9 cellular contexts compared by ENCODE assay signal in genomic region chr7:155257482-155258232, GRCh38. TPM values are rescaled to one million over a fixed set of nuclear protein-coding genes. Genes with fewer than 3 reads are reported as not detected.
DNase-seq lines count a peak whose midpoint lies in the region; ATAC-seq and TF ChIP-seq lines count a peak whose summit lies in the region.
"Had no signal": no experiment of that assay in that cellular context is flagged by ENCODE, and none has a peak within 500 bp of the region (broad histone marks: within the 10 kb centered on the region; RNA-seq: fewer than 3 reads in every experiment).

No MANE protein-coding gene starts in this region.

- DNase-seq in HS-27A (ENCODE audit: low read depth), result peak; percentile 33
- DNase-seq in cardiac fibroblast (ENCODE audit: low read depth in 2 of 2), result peak; percentile 73 to 89
- DNase-seq in kidney tubule cell (ENCODE audit: low spot score), result peak; percentile 19
- DNase-seq in stomach, result peak; percentile 68
- DNase-seq in naive thymus-derived CD4-positive, alpha-beta T cell, result no peak
- no peak for DNase-seq in stimulated activated CD8-positive, alpha-beta memory T cell treated with anti-CD3 and anti-CD28 coated beads, Interleukin-4, amount 100 ng/mL, for 48 hours
- DNase-seq in H7, result no peak
- DNase-seq: SW 1271 had no signal

- H3K4me1 Mint-ChIP-seq in naive thymus-derived CD4-positive, alpha-beta T cell, result peaks cover 0 to 7% (median 0%) of the 10 kb centered on the region in 7 donors

- H3K27ac Mint-ChIP-seq in naive thymus-derived CD4-positive, alpha-beta T cell, result peak overlapping the region in 1 of 9 donors; percentile 68

- CTCF ChIA-PET in naive thymus-derived CD4-positive, alpha-beta T cell (lab: Charles Lee), result interaction anchor here (0.7 kb wide), 1 partner anchor 16 kb away, joined by 3 read pairs; no protein-coding TSS in a partner anchor

- no peaks in the 10 kb centered on the region for H3K36me3 ChIP-seq in stomach
- no peaks in the 10 kb centered on the region for H3K36me3 ChIP-seq in naive thymus-derived CD4-positive, alpha-beta T cell (ENCODE audit: control insufficient read depth in 2 of 3, insufficient read depth in 3 of 3, low read length in 3 of 3)
- no peaks in the 10 kb centered on the region for H3K36me3 ChIP-seq in H7 (replicated peaks; ENCODE audit: control insufficient read depth, insufficient read depth, low read length)

- no peak overlapping the region for H3K4me3 Mint-ChIP-seq in naive thymus-derived CD4-positive, alpha-beta T cell

- no peaks in the 10 kb centered on the region for H3K9me3 ChIP-seq in stomach
- no peaks in the 10 kb centered on the region for H3K9me3 ChIP-seq in naive thymus-derived CD4-positive, alpha-beta T cell (ENCODE audit: control insufficient read depth in 2 of 3, low read length in 3 of 3)

- H3K27me3 ChIP-seq in stomach (peaks cover 0 to 37% (median 1%) of the 10 kb centered on the region in 3 donors), H7 (ENCODE audit: control insufficient read depth, insufficient read depth, low read length) (no peaks in the 10 kb centered on the region)
- no peaks in the 10 kb centered on the region for H3K27me3 ChIP-seq in naive thymus-derived CD4-positive, alpha-beta T cell (ENCODE audit: control insufficient read depth in 2 of 2, insufficient read depth in 2 of 2, low read length in 2 of 2)

- H3K9me3 Mint-ChIP-seq in naive thymus-derived CD4-positive, alpha-beta T cell, result no peaks in the 10 kb centered on the region

- peaks cover 0 to 11% (median 0%) of the 10 kb centered on the region in 5 donors for H3K27me3 Mint-ChIP-seq in naive thymus-derived CD4-positive, alpha-beta T cell

- no peak for TF ChIP-seq POLR2A in stomach (IDR thresholded peaks at IDR 0.05)

- H3K27ac ChIP-seq in stomach, result peak overlapping the region; percentile 64 to 86 (median 75)
- H3K27ac ChIP-seq in naive thymus-derived CD4-positive, alpha-beta T cell (ENCODE audit: low read depth, low read length), result no peak overlapping the region

- WGBS in stomach, 5 donors, result 52 to 62% (median 59%) methylated on average over 22 to 30 of the region's 30 CpGs

- H3K36me3 Mint-ChIP-seq in naive thymus-derived CD4-positive, alpha-beta T cell, result no peaks in the 10 kb centered on the region

- no peak for TF ChIP-seq CTCF in cardiac fibroblast (IDR thresholded peaks at IDR 0.05; ENCODE audit: low read depth, low read length)
- no peak for TF ChIP-seq CTCF in stomach (IDR thresholded peaks at IDR 0.05)

- intact Hi-C loops in stomach (cut with DNase I; ENCODE audit: low total_unique reads), result no loop called here
- intact Hi-C loops in naive thymus-derived CD4-positive, alpha-beta T cell (cut with micrococcal nuclease), result no loop called here

- POLR2A ChIA-PET in naive thymus-derived CD4-positive, alpha-beta T cell (lab: Charles Lee), result no interaction called here

- H3K4me3 ChIP-seq in cardiac fibroblast (replicated peaks in 1 of 2; ENCODE audit: low read depth in 2 of 2, low read length in 2 of 2) (no peak overlapping the region), stomach (no peak overlapping the region), H7 (ENCODE audit: insufficient read depth, low read depth, low read length) (no peak overlapping the region)
- H3K4me3 ChIP-seq in naive thymus-derived CD4-positive, alpha-beta T cell (ENCODE audit: low read length), result no peak overlapping the region

- ATAC-seq in naive thymus-derived CD4-positive, alpha-beta T cell, result no peak
- ATAC-seq in GM18873 (IDR thresholded peaks at IDR 0.05; ENCODE audit: low FRiP score, unreplicated experiment), result no peak

- peaks cover 0 to 10% (median 4%) of the 10 kb centered on the region in 4 donors for H3K4me1 ChIP-seq in stomach
- H3K4me1 ChIP-seq in naive thymus-derived CD4-positive, alpha-beta T cell (ENCODE audit: control insufficient read depth in 2 of 2, insufficient read depth in 2 of 2, low read length in 2 of 2), result no peaks in the 10 kb centered on the region

- no peak for TF ChIP-seq EP300 in stomach (IDR thresholded peaks at IDR 0.05)

RNA-seq across cellular contexts. Expression of gene INSIG1, which starts 40.0 kb away (rescaled TPM):
- total RNA-seq in stomach, result 10 to 100 TPM in 4 of 5 donors, 1 to 10 TPM in 1; 9.9 to 65.2 (median 42.2) TPM
- 10 to 100 TPM; 24.5 to 37.9 (median 30.5) TPM for polyA plus RNA-seq in stomach
- 10 to 100 TPM; 43.6 to 70.0 (median 46.5) TPM for total RNA-seq in naive thymus-derived CD4-positive, alpha-beta T cell
- 10 to 100 TPM; 22.2 to 33.2 TPM for polyA plus RNA-seq in naive thymus-derived CD4-positive, alpha-beta T cell
- 91.7 and 114 TPM in 2 replicates for total RNA-seq in H7 (2014; rRNA removed; shearing (Covaris generic))

Comparison
In these comparisons a context has a peak if more than half of its experiments do, and no peak if none do; other contexts are left out.
1. DNase-seq: peak in HS-27A (single experiment), cardiac fibroblast (2 of 2), kidney tubule cell (single experiment) and stomach (single experiment); none in naive thymus-derived CD4-positive, alpha-beta T cell (0 of 9), stimulated activated CD8-positive, alpha-beta memory T cell treated with anti-CD3 and anti-CD28 coated beads, Interleukin-4, amount 100 ng/mL, for 48 hours (single experiment) and H7 (single experiment).